9 cellular contexts compared by ENCODE assay signal in genomic region chr17:71147906-71148305, GRCh38.
"Had no signal": no experiment of that assay in that cellular context is flagged by ENCODE, and none has a peak within 500 bp of the region (broad histone marks: within the 10 kb centered on the region; RNA-seq: fewer than 3 reads in every experiment).

No MANE protein-coding gene starts in this region.

- H3K4me3 ChIP-seq: GM23338, HAP-1 had no signal

- H3K4me1 ChIP-seq: HAP-1 had no signal

- H3K27ac ChIP-seq: HL-60 had no signal

- DNase-seq: H7, HFFc6, KBM-7 had no signal

- H3K9me3 ChIP-seq: HAP-1 had no signal

- ATAC-seq: GM23338, HCT116, HepG2 had no signal

- H3K4me1 Mint-ChIP-seq: GM23338, IgD-negative memory B cell had no signal

- H3K27ac Mint-ChIP-seq: GM23338, HFFc6, IgD-negative memory B cell had no signal

- H3K36me3 Mint-ChIP-seq: IgD-negative memory B cell had no signal

- H3K27me3 Mint-ChIP-seq: IgD-negative memory B cell had no signal

- H3K9me3 Mint-ChIP-seq: GM23338, HFFc6 had no signal

- H3K4me3 Mint-ChIP-seq: GM23338, HFFc6, IgD-negative memory B cell had no signal

- H3K36me3 ChIP-seq: HAP-1 had no signal
